In the genomic region with DNA sequence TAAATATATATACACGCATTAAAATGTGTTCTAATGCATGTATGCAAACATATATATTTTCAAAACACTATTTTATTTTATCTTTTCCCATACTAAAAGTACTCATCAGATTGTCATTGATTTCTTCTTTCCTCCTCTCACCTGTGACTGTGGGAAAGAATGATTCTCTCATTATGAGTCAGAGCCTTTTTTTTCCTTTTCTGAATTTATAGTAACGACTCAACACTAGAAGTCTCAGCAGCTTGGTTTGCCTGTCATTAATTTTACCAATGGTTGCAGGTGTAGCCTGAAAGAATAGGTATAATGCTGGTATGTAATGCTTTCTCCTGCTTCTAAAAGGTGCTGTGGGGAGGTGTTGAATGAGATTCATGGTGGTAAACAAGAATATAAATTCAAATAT, we compare ENCODE assay signal across 1 cellular context.
TF ChIP-seq lines count a peak whose summit lies in the region.

No MANE protein-coding gene starts in this region.

TF ChIP-seq in H1, 55 proteins besides CTCF, POLR2A, EP300 and RAD21 (continued from another document):
- TF ChIP-seq CHD2 (IDR thresholded peaks at IDR 0.05; ENCODE audit: low read length) = no peak
- TF ChIP-seq POLR2AphosphoS5 (IDR thresholded peaks at IDR 0.05; ENCODE audit: low read depth, low read length) = no peak
- TF ChIP-seq TCF12 (IDR thresholded peaks at IDR 0.05; ENCODE audit: low read depth, low read length) = no peak
- TF ChIP-seq SIX5 (IDR thresholded peaks at IDR 0.05; ENCODE audit: low read depth, low read length) = no peak
- no peak for TF ChIP-seq CBX8 (IDR thresholded peaks at IDR 0.05; ENCODE audit: borderline replicate concordance, low read depth, low read length)
- no peak for TF ChIP-seq SP4 (IDR thresholded peaks at IDR 0.05; ENCODE audit: low read length)
- TF ChIP-seq SP1 (IDR thresholded peaks at IDR 0.05; ENCODE audit: low read depth, low read length) = no peak
- no peak for TF ChIP-seq POU5F1 (IDR thresholded peaks at IDR 0.05; ENCODE audit: low read depth, low read length)
